Comparison of ENCODE assay signal across 9 cellular contexts in genomic region chr17:2056221-2057129, GRCh38. TPM values are rescaled to one million over a fixed set of nuclear protein-coding genes. Genes with fewer than 3 reads are reported as not detected.
DNase-seq lines count a peak whose midpoint lies in the region; ATAC-seq and TF ChIP-seq lines count a peak whose summit lies in the region.
"Had no signal": no experiment of that assay in that cellular context is flagged by ENCODE, and none has a peak within 500 bp of the region (broad histone marks: within the 10 kb centered on the region; RNA-seq: fewer than 3 reads in every experiment).

No MANE protein-coding gene starts in this region.

- H2AFZ ChIP-seq in parathyroid adenoma: no peak overlapping the region

- peak; percentile 68 for DNase-seq in activated CD4-positive, alpha-beta T cell treated with anti-CD3 and anti-CD28 coated beads for 48 hours
- DNase-seq in esophagus muscularis mucosa (ENCODE audit: extremely low spot score): peak; percentile 91
- DNase-seq in OCI-M2 (lab: John Stamatoyannopoulos, UW; ENCODE audit: unreplicated experiment): no peak
- no peak for DNase-seq in SK-N-DZ (ENCODE audit: low spot score)
- DNase-seq in sciatic nerve (ENCODE audit: low spot score): no peak

- H3K9me3 ChIP-seq in esophagus muscularis mucosa (no peaks in the 10 kb centered on the region), parathyroid adenoma (ENCODE audit: control insufficient read depth, low read length) (no peaks in the 10 kb centered on the region)

- no peak for TF ChIP-seq POLR2A in esophagus muscularis mucosa (IDR thresholded peaks at IDR 0.05; ENCODE audit: low read depth)

- peaks cover 3 to 23% (median 16%) of the 10 kb centered on the region in 4 donors for H3K36me3 ChIP-seq in esophagus muscularis mucosa
- no peaks in the 10 kb centered on the region for H3K36me3 ChIP-seq in parathyroid adenoma (ENCODE audit: control insufficient read depth, insufficient read depth, low read length)

- no peak overlapping the region for H3K9ac ChIP-seq in parathyroid adenoma

- TF ChIP-seq CTCF in esophagus muscularis mucosa (IDR thresholded peaks at IDR 0.05) (no peak), parathyroid adenoma (IDR thresholded peaks at IDR 0.05) (no peak)

- peak overlapping the region; percentile 80 for H3K4me3 ChIP-seq in GM08714 (ENCODE audit: low read length)
- peak overlapping the region; percentile 66 to 84 (median 72) for H3K4me3 ChIP-seq in esophagus muscularis mucosa
- no peak overlapping the region for H3K4me3 ChIP-seq in parathyroid adenoma (ENCODE audit: low read depth, low read length)

- 37% methylated on average over 26 of the region's 76 CpGs for whole genome bisulfite sequencing in esophagus muscularis mucosa

- no peak for ATAC-seq in HG03108 (IDR thresholded peaks at IDR 0.05; ENCODE audit: unreplicated experiment)
- ATAC-seq in sciatic nerve: no peak

- peak overlapping the region; percentile 13 for H3K4me2 ChIP-seq in parathyroid adenoma (ENCODE audit: low read length)

- H3K27ac ChIP-seq in esophagus muscularis mucosa (replicated peaks in 1 of 4) (peak overlapping the region; percentile 90 to 97 (median 92)), parathyroid adenoma (no peak overlapping the region)

- H3K27me3 ChIP-seq in esophagus muscularis mucosa (peaks cover 0 to 29% (median 0%) of the 10 kb centered on the region in 4 donors), parathyroid adenoma (ENCODE audit: control insufficient read depth, insufficient read depth, low read length) (no peaks in the 10 kb centered on the region)

- no peak for TF ChIP-seq EP300 in esophagus muscularis mucosa (IDR thresholded peaks at IDR 0.05)

- H3K4me1 ChIP-seq in esophagus muscularis mucosa (peaks cover 57 to 88% (median 85%) of the 10 kb centered on the region in 4 donors), parathyroid adenoma (peaks cover 7% of the 10 kb centered on the region)

- intact Hi-C loops in esophagus muscularis mucosa (cut with DNase I): loop anchor here (5.0 kb wide), 1 partner anchor 121 kb away; no protein-coding TSS in a partner anchor
- intact Hi-C loops in sciatic nerve (cut with DNase I): no loop called here

- H3K79me2 ChIP-seq in parathyroid adenoma: no peaks in the 10 kb centered on the region

RNA-seq across cellular contexts. Expression of gene HIC1, which starts 1.6 kb away (rescaled TPM):
- total RNA-seq in esophagus muscularis mucosa (10 to 100 TPM; 48.6 to 86.4 (median 54.9) TPM), sciatic nerve (85.0 TPM)
- 0.89 and 4.4 TPM in 2 replicates for polyA plus RNA-seq in SK-N-DZ (2014; cell fraction: cytosol; rRNA removed)
- 9.0 and 14.7 TPM in 2 replicates for polyA plus RNA-seq in SK-N-DZ (2014; cell fraction: nucleus; rRNA removed)

RNA-seq across cellular contexts. Expression of gene OVCA2, which starts 14.7 kb away (rescaled TPM):
- total RNA-seq in esophagus muscularis mucosa (10 to 100 TPM; 34.9 to 38.9 (median 38.0) TPM), sciatic nerve (12.9 TPM)
- 40.6 and 46.7 TPM in 2 replicates for polyA plus RNA-seq in SK-N-DZ (2014; cell fraction: cytosol; rRNA removed)
- polyA plus RNA-seq in SK-N-DZ (2014; cell fraction: nucleus; rRNA removed): 28.2 and 44.6 TPM in 2 replicates

RNA-seq across cellular contexts. Expression of gene DPH1, which starts 26.5 kb away (rescaled TPM):
- total RNA-seq in esophagus muscularis mucosa: 10 to 100 TPM; 27.4 to 41.8 (median 38.3) TPM
- polyA plus RNA-seq in SK-N-DZ (2014; cell fraction: cytosol; rRNA removed): 48.4 and 48.9 TPM in 2 replicates
- 129 and 146 TPM in 2 replicates for polyA plus RNA-seq in SK-N-DZ (2014; cell fraction: nucleus; rRNA removed)
- total RNA-seq in sciatic nerve: 37.7 TPM

RNA-seq across cellular contexts. Expression of gene RTN4RL1, which starts 31.3 kb away (rescaled TPM):
- total RNA-seq in esophagus muscularis mucosa: under 1 TPM; 0.50 to 0.86 (median 0.67) TPM
- not detected in 2 replicates for polyA plus RNA-seq in SK-N-DZ (2014; cell fraction: cytosol; rRNA removed)
- polyA plus RNA-seq in SK-N-DZ (2014; cell fraction: nucleus; rRNA removed): 0.34 TPM in 1 of 2 replicates, not detected in the other
- 5.8 TPM for total RNA-seq in sciatic nerve
- total RNA-seq: glomerular endothelial cell had no signal

Comparison
In these comparisons a context has a peak if more than half of its experiments do, and no peak if none do; other contexts are left out.
1. DNase-seq: peak in activated CD4-positive, alpha-beta T cell treated with anti-CD3 and anti-CD28 coated beads for 48 hours (single experiment) and esophagus muscularis mucosa (single experiment); none in OCI-M2 (single experiment), SK-N-DZ (single experiment) and sciatic nerve (single experiment).